Comparison of ENCODE assay signal across 17 cellular contexts in genomic region chr4:67765928-67766327, GRCh38. TPM values are rescaled to one million over a fixed set of nuclear protein-coding genes. Genes with fewer than 3 reads are reported as not detected.
A peak's percentile ranks its signal among the peaks of the same experiment; 100 is the strongest.
DNase-seq lines count a peak whose midpoint lies in the region; ATAC-seq and TF ChIP-seq lines count a peak whose summit lies in the region.
"Had no signal": no experiment of that assay in that cellular context is flagged by ENCODE, and none has a peak within 500 bp of the region (broad histone marks: within the 10 kb centered on the region; RNA-seq: fewer than 3 reads in every experiment).

No MANE protein-coding gene starts in this region.

- no peaks in the 10 kb centered on the region for H3K36me3 ChIP-seq in breast epithelium
- H3K36me3 ChIP-seq in adipocyte (ENCODE audit: control insufficient read depth, insufficient read depth, low read length, severe bottlenecking), result no peaks in the 10 kb centered on the region
- H3K36me3 ChIP-seq: HAP-1 had no signal

- ATAC-seq in activated CD8-positive, alpha-beta memory T cell treated with anti-CD3 and anti-CD28 coated beads, Interleukin-2, amount 10 ng/mL, durations not matched to agents 7 days and 5 days, result no peak
- ATAC-seq: Right ventricle myocardium inferior had no signal

- CTCF ChIA-PET in MCF 10A (lab: Yijun Ruan, JAX), result interaction anchor here (2.7 kb wide), 1 partner anchor 19 kb away, joined by 13 read pairs; no protein-coding TSS in a partner anchor
- CTCF ChIA-PET in activated CD8-positive, alpha-beta memory T cell treated with anti-CD3 and anti-CD28 coated beads, Interleukin-2, amount 10 ng/mL, durations not matched to agents 7 days and 5 days (lab: Charles Lee), result interaction anchor here (0.6 kb wide), 1 partner anchor 496 kb away, joined by 3 read pairs; no protein-coding TSS in a partner anchor

- no peaks in the 10 kb centered on the region for H3K4me1 ChIP-seq in breast epithelium
- peaks cover 5% of the 10 kb centered on the region for H3K4me1 ChIP-seq in adipocyte (ENCODE audit: control insufficient read depth, insufficient read depth, low read length)
- H3K4me1 ChIP-seq: HAP-1 had no signal

- peaks cover 18% of the 10 kb centered on the region for H3K4me1 Mint-ChIP-seq in MCF 10A (ENCODE audit: insufficient read depth, unreplicated experiment)
- peaks cover 4% of the 10 kb centered on the region for H3K4me1 Mint-ChIP-seq in activated CD8-positive, alpha-beta memory T cell treated with anti-CD3 and anti-CD28 coated beads, Interleukin-2, amount 10 ng/mL, durations not matched to agents 7 days and 5 days

- no peak overlapping the region for H3K4me3 Mint-ChIP-seq in MCF 10A (ENCODE audit: unreplicated experiment)
- H3K4me3 Mint-ChIP-seq in activated CD8-positive, alpha-beta memory T cell treated with anti-CD3 and anti-CD28 coated beads, Interleukin-2, amount 10 ng/mL, durations not matched to agents 7 days and 5 days, result no peak overlapping the region

- no peaks in the 10 kb centered on the region for H3K27me3 Mint-ChIP-seq in MCF 10A (ENCODE audit: insufficient read depth, unreplicated experiment)
- H3K27me3 Mint-ChIP-seq in activated CD8-positive, alpha-beta memory T cell treated with anti-CD3 and anti-CD28 coated beads, Interleukin-2, amount 10 ng/mL, durations not matched to agents 7 days and 5 days, result peaks cover 4% of the 10 kb centered on the region

- H3K9ac ChIP-seq in adipocyte (ENCODE audit: low read length), result no peak overlapping the region

- intact Hi-C loops in MCF 10A (cut with micrococcal nuclease), result no loop called here
- intact Hi-C loops in breast epithelium (cut with DNase I; ENCODE audit: low total_unique reads), result no loop called here

- H3K27ac ChIP-seq in breast epithelium, result no peak overlapping the region
- H3K27ac ChIP-seq: PC-9 had no signal

- no TSS peak for BruUV-seq in MCF 10A (replicated peaks; lab: Mats Ljungman, UMichigan)

- no peak for TF ChIP-seq POLR2A in breast epithelium (IDR thresholded peaks at IDR 0.05)

- no peak overlapping the region for H3K4me3 ChIP-seq in breast epithelium
- no peak overlapping the region for H3K4me3 ChIP-seq in adipocyte (ENCODE audit: low read length)
- H3K4me3 ChIP-seq in fibroblast of mammary gland (ENCODE audit: control insufficient read depth, low read depth, low read length), result no peak overlapping the region
- H3K4me3 ChIP-seq: HAP-1, PC-9 had no signal

- POLR2A ChIA-PET in MCF 10A (lab: Yijun Ruan, JAX), result no interaction called here

- peak; percentile 4 for DNase-seq in MCF 10A (ENCODE audit: unreplicated experiment)
- no peak for DNase-seq in breast epithelium (ENCODE audit: low spot score in 2 of 2)
- peak; percentile 7 for DNase-seq in adipocyte (ENCODE audit: low read depth)
- peak; percentile 53 for DNase-seq in fibroblast of mammary gland (ENCODE audit: low read depth)
- no peak for DNase-seq in stimulated activated CD4-positive, alpha-beta T cell treated with anti-CD3 and anti-CD28 coated beads, Interleukin-4, amount 100 ng/mL, for 24 hours
- DNase-seq in activated CD8-positive, alpha-beta memory T cell treated with anti-CD3 and anti-CD28 coated beads, Interleukin-2, amount 10 ng/mL, durations not matched to agents 7 days and 5 days, result no peak
- DNase-seq in GM10266 (ENCODE audit: extremely low spot score), result no peak
- DNase-seq: C1 segment of cervical spinal cord, MV-4-11, NCI-H1417, NCI-H1930, NCI-H526 treated with DMSO at 0.1 percent for 48 hours, PC-9 had no signal

- H3K27me3 ChIP-seq in breast epithelium (no peaks in the 10 kb centered on the region), adipocyte (replicated peaks; ENCODE audit: control insufficient read depth, insufficient read depth, low read length) (no peaks in the 10 kb centered on the region)

- H3K27ac Mint-ChIP-seq in MCF 10A (ENCODE audit: low read depth, unreplicated experiment), result no peak overlapping the region
- no peak overlapping the region for H3K27ac Mint-ChIP-seq in activated CD8-positive, alpha-beta memory T cell treated with anti-CD3 and anti-CD28 coated beads, Interleukin-2, amount 10 ng/mL, durations not matched to agents 7 days and 5 days

- H3K9me3 ChIP-seq in breast epithelium (no peaks in the 10 kb centered on the region), adipocyte (ENCODE audit: control insufficient read depth, low read length) (no peaks in the 10 kb centered on the region)
- H3K9me3 ChIP-seq: HAP-1 had no signal

- H3K36me3 Mint-ChIP-seq in MCF 10A (ENCODE audit: insufficient read depth, unreplicated experiment), result peaks cover 6% of the 10 kb centered on the region
- no peaks in the 10 kb centered on the region for H3K36me3 Mint-ChIP-seq in activated CD8-positive, alpha-beta memory T cell treated with anti-CD3 and anti-CD28 coated beads, Interleukin-2, amount 10 ng/mL, durations not matched to agents 7 days and 5 days

- no peaks in the 10 kb centered on the region for H3K9me3 Mint-ChIP-seq in MCF 10A (ENCODE audit: unreplicated experiment)
- no peaks in the 10 kb centered on the region for H3K9me3 Mint-ChIP-seq in activated CD8-positive, alpha-beta memory T cell treated with anti-CD3 and anti-CD28 coated beads, Interleukin-2, amount 10 ng/mL, durations not matched to agents 7 days and 5 days (ENCODE audit: low read depth)

- TF ChIP-seq CTCF in MCF 10A (IDR thresholded peaks at IDR 0.05; ENCODE audit: unreplicated experiment) (no peak), breast epithelium (IDR thresholded peaks at IDR 0.05) (no peak), fibroblast of mammary gland (conservative IDR thresholded peaks at IDR 0.05; ENCODE audit: control insufficient read depth, insufficient read depth, low read depth, low read length) (no peak), GM10266 (IDR thresholded peaks at IDR 0.05; ENCODE audit: control insufficient read depth, insufficient read depth, low read depth, missing control alignments) (no peak)

RNA-seq across cellular contexts. Expression of gene GNRHR, which starts 11.7 kb away (rescaled TPM):
- total RNA-seq in MCF 10A (2022) (not detected in 2 replicates), breast epithelium (not detected)
- total RNA-seq in activated CD8-positive, alpha-beta memory T cell treated with anti-CD3 and anti-CD28 coated beads, Interleukin-2, amount 10 ng/mL, durations not matched to agents 7 days and 5 days, result not detected
- total RNA-seq: A673, HT1080, PC-9, Right ventricle myocardium inferior had no signal

Comparison
In these comparisons a context has a peak if more than half of its experiments do, and no peak if none do; other contexts are left out.
1. DNase-seq: peak in MCF 10A (single experiment), adipocyte (single experiment) and fibroblast of mammary gland (single experiment); none in breast epithelium (0 of 2), stimulated activated CD4-positive, alpha-beta T cell treated with anti-CD3 and anti-CD28 coated beads, Interleukin-4, amount 100 ng/mL, for 24 hours (single experiment), activated CD8-positive, alpha-beta memory T cell treated with anti-CD3 and anti-CD28 coated beads, Interleukin-2, amount 10 ng/mL, durations not matched to agents 7 days and 5 days (single experiment) and GM10266 (single experiment).